ENCODE assay signal across 11 cellular contexts in the genomic region with DNA sequence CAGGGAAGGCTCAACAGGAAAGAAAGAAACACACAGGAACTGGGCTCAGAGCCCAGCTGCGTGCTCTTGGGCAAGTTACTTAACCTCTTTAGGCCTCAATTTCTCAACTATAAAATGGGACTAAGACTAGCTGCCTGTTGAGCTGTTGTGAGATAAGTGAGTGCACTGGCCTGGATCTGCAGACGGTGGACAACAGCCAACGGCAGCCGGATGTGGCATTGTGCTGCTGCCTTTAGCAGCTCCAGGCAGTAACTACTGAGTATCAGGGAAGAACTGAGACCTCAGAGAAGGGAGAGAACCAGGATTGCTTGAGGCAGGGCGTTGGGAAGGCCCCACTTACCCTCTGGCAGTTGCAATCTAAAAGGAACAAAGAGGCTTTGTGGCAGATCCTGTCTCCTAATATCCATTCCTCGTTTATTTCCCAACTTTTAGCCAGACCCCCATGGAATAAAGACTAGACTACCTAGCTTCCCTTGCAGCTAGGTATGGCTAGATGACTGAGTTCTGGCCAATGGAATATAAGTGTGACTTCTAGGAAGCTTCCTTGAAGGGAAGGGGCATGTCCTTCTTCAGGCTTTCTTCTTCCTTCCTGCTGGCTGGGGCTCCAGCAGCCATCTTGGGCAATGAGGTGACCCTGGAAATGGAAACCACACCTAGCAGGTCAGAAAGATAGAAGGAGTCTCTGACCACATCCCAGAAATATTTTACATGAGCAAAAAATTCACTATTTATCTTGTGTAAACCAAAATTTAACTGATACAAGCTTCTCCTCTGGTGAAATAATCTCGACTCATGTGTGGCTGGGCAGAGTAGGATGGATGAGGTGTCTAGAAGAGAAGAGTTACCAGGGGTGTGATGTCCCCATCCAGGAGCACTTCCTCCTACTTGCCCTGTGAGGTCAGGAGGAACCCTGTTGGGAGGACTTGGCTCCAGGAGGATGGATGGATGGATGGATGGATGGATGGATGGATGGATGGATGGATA.
DNase-seq lines count a peak whose midpoint lies in the region; ATAC-seq, FAIRE-seq and TF ChIP-seq lines count a peak whose summit lies in the region.
"Had no signal": no experiment of that assay in that cellular context is flagged by ENCODE, and none has a peak within 500 bp of the region (broad histone marks: within the 10 kb centered on the region; RNA-seq: fewer than 3 reads in every experiment).

No MANE protein-coding gene starts in this region.

- H3K9me3 ChIP-seq in smooth muscle cell (replicated peaks; ENCODE audit: low read depth), result no peaks in the 10 kb centered on the region
- H3K9me3 ChIP-seq in small intestine (ENCODE audit: control insufficient read depth, low read depth), result no peaks in the 10 kb centered on the region

- H3K36me3 Mint-ChIP-seq in immature natural killer cell, result no peaks in the 10 kb centered on the region

- in situ Hi-C loops in brain microvascular endothelial cell (cut with HindIII; ENCODE audit: low pct_ligation_motif_present, low sequenced_read_pairs), result no loop called here

- ATAC-seq in GM19328 (IDR thresholded peaks at IDR 0.05; ENCODE audit: unreplicated experiment), result no peak

- peaks cover 0 to 7% (median 7%) of the 10 kb centered on the region in 3 donors for H3K27me3 Mint-ChIP-seq in immature natural killer cell (ENCODE audit: low read depth in 3 of 3)

- 60% methylated on average over 7 of the region's 7 CpGs for WGBS in smooth muscle cell (ENCODE audit: low lambda C conversion rate)
- WGBS in small intestine, 3 donors, result 56 to 69% (median 64%) methylated on average over 7 of the region's 7 CpGs

- no peak overlapping the region for H2AFZ ChIP-seq in smooth muscle cell (ENCODE audit: low read depth)

- H3F3A ChIP-seq in smooth muscle cell (ENCODE audit: low read depth), result peaks cover 27% of the 10 kb centered on the region

- H3K4me1 ChIP-seq in smooth muscle cell (ENCODE audit: low read depth) (peaks cover 9% of the 10 kb centered on the region), small intestine (ENCODE audit: control insufficient read depth in 2 of 2, insufficient read depth in 1 of 2, low read depth in 1 of 2, low read length in 1 of 2) (no peaks in the 10 kb centered on the region)

- TF ChIP-seq CTCF in brain microvascular endothelial cell (IDR thresholded peaks at IDR 0.05; ENCODE audit: low read depth, low read length, missing control alignments) (no peak), smooth muscle cell (IDR thresholded peaks at IDR 0.05; ENCODE audit: borderline replicate concordance, insufficient read depth, poor library complexity, severe bottlenecking) (no peak)

- peaks cover 16 to 18% of the 10 kb centered on the region in 2 donors for H3K4me1 Mint-ChIP-seq in immature natural killer cell

- H3K4me3 ChIP-seq in brain microvascular endothelial cell (ENCODE audit: low read depth, low read length), result no peak overlapping the region
- no peak overlapping the region for H3K4me3 ChIP-seq in smooth muscle cell
- H3K4me3 ChIP-seq in small intestine (ENCODE audit: low read depth in 1 of 2, low read length in 2 of 2), result no peak overlapping the region
- H3K4me3 ChIP-seq: cardiac muscle cell had no signal

- FAIRE-seq in small intestine (lab: Jason Lieb, UNC), result no peak
- FAIRE-seq: islet of Langerhans had no signal

- H3K9me3 Mint-ChIP-seq in immature natural killer cell, result peaks cover 0 to 2% (median 0%) of the 10 kb centered on the region in 6 donors

- H3K27me3 ChIP-seq in brain microvascular endothelial cell (replicated peaks), result no peaks in the 10 kb centered on the region
- no peaks in the 10 kb centered on the region for H3K27me3 ChIP-seq in smooth muscle cell (ENCODE audit: low read depth)
- H3K27me3 ChIP-seq in small intestine (ENCODE audit: control insufficient read depth in 2 of 2, insufficient read depth in 2 of 2, low read length in 2 of 2), result no peaks in the 10 kb centered on the region
- H3K27me3 ChIP-seq: cardiac muscle cell had no signal

- H3K36me3 ChIP-seq in brain microvascular endothelial cell (replicated peaks) (no peaks in the 10 kb centered on the region), smooth muscle cell (ENCODE audit: low read depth) (no peaks in the 10 kb centered on the region), small intestine (ENCODE audit: control insufficient read depth in 2 of 2, insufficient read depth in 2 of 2, low read length in 2 of 2) (no peaks in the 10 kb centered on the region)
- H3K36me3 ChIP-seq: cardiac muscle cell had no signal

- H4K20me1 ChIP-seq in smooth muscle cell (ENCODE audit: low read depth), result no peaks in the 10 kb centered on the region

- DNase-seq in GM03348 (ENCODE audit: low spot score), result peak; percentile 47
- DNase-seq in brain microvascular endothelial cell, result no peak
- no peak for DNase-seq in immature natural killer cell
- no peak for DNase-seq in smooth muscle cell (lab: John Stamatoyannopoulos, UW; ENCODE audit: unreplicated experiment)
- no peak for DNase-seq in 8988T
- DNase-seq in putamen (ENCODE audit: low spot score), result no peak
- DNase-seq in small intestine, result no peak

- peak overlapping the region; percentile 92 for H3K9ac ChIP-seq in smooth muscle cell (ENCODE audit: low read depth)
- H3K9ac ChIP-seq: KMS-11 had no signal

- H3K79me2 ChIP-seq in smooth muscle cell (ENCODE audit: low read depth), result no peaks in the 10 kb centered on the region

- peak overlapping the region; percentile 97 for H3K27ac ChIP-seq in brain microvascular endothelial cell
- peak overlapping the region; percentile 96 for H3K27ac ChIP-seq in smooth muscle cell (ENCODE audit: low read depth)
- peak overlapping the region in 1 of 2 donors; percentile 91 for H3K27ac ChIP-seq in small intestine (ENCODE audit: low read depth in 1 of 2, low read length in 1 of 2)
- H3K27ac ChIP-seq: KMS-11 had no signal

- peak overlapping the region; percentile 10 for H3K4me2 ChIP-seq in smooth muscle cell
- H3K4me2 ChIP-seq: KMS-11 had no signal

- H3K4me3 Mint-ChIP-seq in immature natural killer cell, result no peak overlapping the region

- peak overlapping the region in 4 of 6 donors; percentile 22 to 74 (median 66) for H3K27ac Mint-ChIP-seq in immature natural killer cell
